1 cellular context compared by ENCODE assay signal in the genomic region with DNA sequence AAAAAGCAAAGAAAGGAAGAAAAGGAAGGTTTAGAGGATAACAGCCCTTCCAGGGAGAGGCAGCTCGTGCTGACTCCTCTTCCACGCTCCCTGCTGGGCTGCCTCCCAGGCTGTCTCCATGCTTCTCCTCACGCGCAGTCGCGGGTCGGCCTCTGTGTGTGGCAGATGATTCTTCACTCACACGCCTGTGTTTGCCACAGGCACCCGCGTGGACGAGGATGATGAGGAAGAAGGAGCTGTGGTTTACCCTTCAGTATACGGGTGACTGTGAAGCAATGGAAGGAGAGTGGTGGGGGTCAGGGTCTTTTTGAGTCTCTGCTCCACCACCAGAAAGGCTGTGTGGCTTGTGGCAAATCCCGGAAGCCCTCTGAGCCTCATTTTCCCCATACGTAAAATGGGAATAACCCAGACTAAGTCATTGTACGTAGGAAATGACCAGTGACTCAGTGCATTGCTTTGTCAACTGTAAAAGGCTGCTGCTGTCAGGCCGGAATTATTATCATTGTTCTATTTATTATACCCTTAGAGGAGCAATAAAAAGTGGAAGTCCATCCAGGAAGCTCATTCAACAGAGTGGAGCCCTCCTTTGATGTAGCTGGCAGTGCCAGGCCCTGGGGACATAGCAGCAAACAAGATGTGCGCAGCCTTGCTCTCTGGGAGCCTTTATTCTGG.
TF ChIP-seq lines count a peak whose summit lies in the region.

No MANE protein-coding gene starts in this region.

TF ChIP-seq in K562, 482 proteins besides CTCF, POLR2A, EP300 and RAD21:
- TF ChIP-seq NRF1 (conservative IDR thresholded peaks at IDR 0.05 in 1 of 2, IDR thresholded peaks at IDR 0.05 in 1 of 2) (peak; percentile 55 to 67), MCM3 (IDR thresholded peaks at IDR 0.05) (no peak)
- TF ChIP-seq, protein P1, sequence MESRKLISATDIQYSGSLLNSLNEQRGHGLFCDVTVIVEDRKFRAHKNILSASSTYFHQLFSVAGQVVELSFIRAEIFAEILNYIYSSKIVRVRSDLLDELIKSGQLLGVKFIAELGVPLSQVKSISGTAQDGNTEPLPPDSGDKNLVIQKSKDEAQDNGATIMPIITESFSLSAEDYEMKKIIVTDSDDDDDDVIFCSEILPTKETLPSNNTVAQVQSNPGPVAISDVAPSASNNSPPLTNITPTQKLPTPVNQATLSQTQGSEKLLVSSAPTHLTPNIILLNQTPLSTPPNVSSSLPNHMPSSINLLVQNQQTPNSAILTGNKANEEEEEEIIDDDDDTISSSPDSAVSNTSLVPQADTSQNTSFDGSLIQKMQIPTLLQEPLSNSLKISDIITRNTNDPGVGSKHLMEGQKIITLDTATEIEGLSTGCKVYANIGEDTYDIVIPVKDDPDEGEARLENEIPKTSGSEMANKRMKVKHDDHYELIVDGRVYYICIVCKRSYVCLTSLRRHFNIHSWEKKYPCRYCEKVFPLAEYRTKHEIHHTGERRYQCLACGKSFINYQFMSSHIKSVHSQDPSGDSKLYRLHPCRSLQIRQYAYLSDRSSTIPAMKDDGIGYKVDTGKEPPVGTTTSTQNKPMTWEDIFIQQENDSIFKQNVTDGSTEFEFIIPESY (CRISPR knock-in tag; IDR thresholded peaks at IDR 0.05) = 0 out of 2 replicates have a peak, but pooled peaks have one; percentile 31
